ENCODE assay signal across 8 cellular contexts in the genomic region with DNA sequence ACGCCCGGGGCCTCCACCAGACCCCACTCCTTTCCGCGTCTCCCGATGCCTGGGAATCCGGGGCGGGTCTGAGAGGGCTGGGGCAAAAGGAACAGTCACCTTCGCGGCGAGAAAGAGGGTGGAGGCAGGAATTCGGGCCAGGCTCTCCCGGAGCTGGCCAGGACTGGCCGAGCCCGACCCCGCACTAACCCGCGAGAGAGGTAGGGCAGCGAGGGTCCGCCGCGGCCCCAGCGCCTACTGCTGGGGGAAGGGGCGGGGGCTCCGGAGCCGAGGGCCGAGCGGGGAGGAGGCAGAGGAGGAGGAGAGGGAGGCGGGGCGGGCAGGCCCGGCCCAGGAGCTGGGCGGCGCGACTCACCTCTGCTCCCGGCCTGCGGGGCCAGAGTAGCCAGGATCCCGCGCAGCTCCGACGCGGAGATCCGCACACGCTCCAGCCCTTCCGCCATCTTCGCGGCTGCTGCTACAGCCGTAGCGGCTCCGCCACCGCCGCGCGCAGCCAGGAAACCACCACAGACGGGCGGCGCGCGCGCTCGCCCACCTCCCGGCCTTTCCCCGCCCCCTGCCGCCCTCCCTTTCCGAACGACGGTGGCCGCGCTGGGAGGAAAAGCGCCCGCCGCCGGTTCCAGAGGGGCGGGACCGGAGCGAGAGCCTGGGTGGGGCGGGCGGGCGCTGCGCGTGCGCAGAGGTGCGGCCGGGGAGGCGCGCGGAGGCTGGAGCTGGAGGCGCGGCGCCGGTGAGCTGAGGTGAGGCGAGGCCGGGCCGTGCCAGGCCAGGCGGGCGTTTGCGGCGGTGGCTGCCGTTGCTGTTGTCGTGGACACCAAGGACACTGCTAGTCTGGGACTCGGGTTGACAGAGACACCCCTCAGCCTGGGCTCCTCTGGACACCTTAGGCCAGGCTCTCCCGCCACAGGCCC. TPM values are rescaled to one million over a fixed set of nuclear protein-coding genes. Genes with fewer than 3 reads are reported as not detected.
DNase-seq lines count a peak whose midpoint lies in the region; ATAC-seq and TF ChIP-seq lines count a peak whose summit lies in the region.

A gene (minus strand): TSS at position 508 of the 911 bp plus-strand sequence. CDS start 65 bp downstream, at position 443.
A gene with protein sequence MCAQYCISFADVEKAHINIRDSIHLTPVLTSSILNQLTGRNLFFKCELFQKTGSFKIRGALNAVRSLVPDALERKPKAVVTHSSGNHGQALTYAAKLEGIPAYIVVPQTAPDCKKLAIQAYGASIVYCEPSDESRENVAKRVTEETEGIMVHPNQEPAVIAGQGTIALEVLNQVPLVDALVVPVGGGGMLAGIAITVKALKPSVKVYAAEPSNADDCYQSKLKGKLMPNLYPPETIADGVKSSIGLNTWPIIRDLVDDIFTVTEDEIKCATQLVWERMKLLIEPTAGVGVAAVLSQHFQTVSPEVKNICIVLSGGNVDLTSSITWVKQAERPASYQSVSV (plus strand): TSS at position 673 of the 911 bp plus-strand sequence. CDS start 11,611 bp downstream, outside the sequence.

- H3K4me1 ChIP-seq in HUES48 (ENCODE audit: control insufficient read depth, insufficient read depth, low read length) (0 out of 2 replicates have a peak, but pooled peaks cover 2% of the 10 kb centered on the region), PC-3 (ENCODE audit: insufficient read depth, low read length) (0 out of 2 replicates have a peak, but pooled peaks cover 3% of the 10 kb centered on the region), mucosa of rectum (ENCODE audit: control insufficient read depth in 2 of 2, insufficient read depth in 2 of 2, low read length in 2 of 2) (peaks cover 4 to 10% of the 10 kb centered on the region in 2 donors)

- H4K20me1 ChIP-seq in PC-3 (ENCODE audit: low read length): no peaks in the 10 kb centered on the region

- H3K9me3 Mint-ChIP-seq in activated T-cell treated with anti-CD3 and anti-CD28 coated beads, Interleukin-2, amount 50 U/mL, for 24 hours: no peaks in the 10 kb centered on the region

- CTCF ChIA-PET in PC-3 (lab: Charles Lee): interaction anchor here (0.6 kb wide), 2 partner anchors 34 to 103 kb away, joined by 3 to 5 read pairs; no protein-coding TSS in a partner anchor

- peak within 1 kb of the TSS; percentile 90 for H3K27ac Mint-ChIP-seq in activated T-cell treated with anti-CD3 and anti-CD28 coated beads, Interleukin-2, amount 50 U/mL, for 24 hours

- no peak for TF ChIP-seq CTCF in PC-3 (conservative IDR thresholded peaks at IDR 0.05; ENCODE audit: low read depth, low read length)

- peak within 1 kb of the TSS; percentile 97 for H3K27ac ChIP-seq in HUES48 (ENCODE audit: low read depth, low read length)
- H3K27ac ChIP-seq in PC-3 (ENCODE audit: low read length): peak within 1 kb of the TSS; percentile 48
- peak within 1 kb of the TSS; percentile 91 to 92 for H3K27ac ChIP-seq in mucosa of rectum (ENCODE audit: low read depth in 2 of 2, low read length in 2 of 2)

- no peaks in the 10 kb centered on the region for H3K27me3 ChIP-seq in HUES48 (ENCODE audit: control insufficient read depth, insufficient read depth, low read length)
- H3K27me3 ChIP-seq in PC-3 (ENCODE audit: low read length): no peaks in the 10 kb centered on the region
- no peaks in the 10 kb centered on the region for H3K27me3 ChIP-seq in mucosa of rectum (ENCODE audit: control insufficient read depth in 2 of 2, insufficient read depth in 2 of 2, low read length in 2 of 2)

- BruUV-seq in PC-3 (replicated peaks; lab: Mats Ljungman, UMichigan): no TSS peak

- no peaks in the 10 kb centered on the region for H3K27me3 Mint-ChIP-seq in activated T-cell treated with anti-CD3 and anti-CD28 coated beads, Interleukin-2, amount 50 U/mL, for 24 hours

- H3F3A ChIP-seq in PC-3 (ENCODE audit: low read length, unreplicated experiment): no peaks in the 10 kb centered on the region

- H3K36me3 ChIP-seq in HUES48 (ENCODE audit: control insufficient read depth, insufficient read depth, low read length) (peaks cover 21% of the 10 kb centered on the region), PC-3 (ENCODE audit: low read depth, low read length) (no peaks in the 10 kb centered on the region; the same call in 1 of the 2 replicates), mucosa of rectum (ENCODE audit: control insufficient read depth in 2 of 2, insufficient read depth in 2 of 2, low read length in 2 of 2) (peaks cover 7 to 18% of the 10 kb centered on the region in 2 donors)

- peaks cover 58% of the 10 kb centered on the region for H3K4me1 Mint-ChIP-seq in activated T-cell treated with anti-CD3 and anti-CD28 coated beads, Interleukin-2, amount 50 U/mL, for 24 hours (ENCODE audit: low read depth)

- H3K4me3 ChIP-seq in HUES48 (ENCODE audit: low read depth, low read length): peak within 1 kb of the TSS; percentile 88
- H3K4me3 ChIP-seq in PC-3 (ENCODE audit: low read length): peak within 1 kb of the TSS; percentile 91
- peak within 1 kb of the TSS; percentile 89 to 90 for H3K4me3 ChIP-seq in mucosa of rectum (ENCODE audit: low read length in 2 of 2)

- peak within 1 kb of the TSS; percentile 83 for H2AFZ ChIP-seq in PC-3 (ENCODE audit: low read length)

- TF ChIP-seq POLR2A in erythroblast (IDR thresholded peaks at IDR 0.05; ENCODE audit: low read length): peak; percentile 59

- peak within 1 kb of the TSS; percentile 91 for H3K4me3 Mint-ChIP-seq in activated T-cell treated with anti-CD3 and anti-CD28 coated beads, Interleukin-2, amount 50 U/mL, for 24 hours

- H3K9ac ChIP-seq in HUES48 (ENCODE audit: low read depth, low read length) (peak within 1 kb of the TSS; percentile 80), PC-3 (ENCODE audit: low read length) (peak within 1 kb of the TSS; percentile 84), mucosa of rectum (ENCODE audit: low read depth in 1 of 2, low read length in 2 of 2) (peak within 1 kb of the TSS; percentile 85 to 89)

- no peaks in the 10 kb centered on the region for H3K9me3 ChIP-seq in HUES48 (ENCODE audit: control insufficient read depth, insufficient read depth, low read length)
- no peaks in the 10 kb centered on the region for H3K9me3 ChIP-seq in PC-3 (ENCODE audit: low read length)
- H3K9me3 ChIP-seq in mucosa of rectum (ENCODE audit: control insufficient read depth in 2 of 2, low read length in 2 of 2): no peaks in the 10 kb centered on the region

- DNase-seq in DMS 273 (lab: John Stamatoyannopoulos, UW; ENCODE audit: unreplicated experiment) (peak; percentile 94), PC-3 (peak; percentile 81), erythroblast (lab: John Stamatoyannopoulos, UW) (peak; percentile 94 to 97)
- peak; percentile 96 for DNase-seq in activated T-cell treated with anti-CD3 and anti-CD28 coated beads, Interleukin-2, amount 50 U/mL, for 24 hours
- DNase-seq in stimulated activated CD8-positive, alpha-beta memory T cell treated with anti-CD3 and anti-CD28 coated beads, Interleukin-4, amount 100 ng/mL, for 48 hours: peak; percentile 96

- POLR2A ChIA-PET in PC-3 (lab: Charles Lee; ENCODE audit: unreplicated experiment): interaction anchor here (0.7 kb wide), 1 partner anchor 473 kb away, joined by 9 read pairs; no protein-coding TSS in a partner anchor

- H3K9me2 ChIP-seq in PC-3 (replicated peaks; ENCODE audit: low read length): no peaks in the 10 kb centered on the region

- H3K4me2 ChIP-seq in PC-3 (ENCODE audit: low read length): peak within 1 kb of the TSS; percentile 82

- ATAC-seq in GM21423 (IDR thresholded peaks at IDR 0.05; ENCODE audit: unreplicated experiment) (peak; percentile 85), PC-3 (peak; percentile 92)

- intact Hi-C loops in PC-3 (cut with micrococcal nuclease): no loop called here

- H3K36me3 Mint-ChIP-seq in activated T-cell treated with anti-CD3 and anti-CD28 coated beads, Interleukin-2, amount 50 U/mL, for 24 hours (ENCODE audit: low read depth): peaks cover 55% of the 10 kb centered on the region

- peaks cover 39% of the 10 kb centered on the region for H3K79me2 ChIP-seq in PC-3 (ENCODE audit: low read length)

RNA-seq across cellular contexts. Expression of the first gene that starts in this region (rescaled TPM):
- 13.4 and 20.4 TPM in 2 replicates for total RNA-seq in PC-3 (2014; rRNA removed)

RNA-seq across cellular contexts. Expression of the second gene that starts in this region (rescaled TPM):
- 8.8 and 12.0 TPM in 2 replicates for total RNA-seq in PC-3 (2014; rRNA removed)

Comparison
In these comparisons a context has a peak if more than half of its experiments do, and no peak if none do; other contexts are left out.
1. Peak in every context shown above with its lines: DNase-seq, ATAC-seq, H3K4me3 ChIP-seq and H3K27ac ChIP-seq.